ENCODE assay signal across 29 cellular contexts in the genomic region with DNA sequence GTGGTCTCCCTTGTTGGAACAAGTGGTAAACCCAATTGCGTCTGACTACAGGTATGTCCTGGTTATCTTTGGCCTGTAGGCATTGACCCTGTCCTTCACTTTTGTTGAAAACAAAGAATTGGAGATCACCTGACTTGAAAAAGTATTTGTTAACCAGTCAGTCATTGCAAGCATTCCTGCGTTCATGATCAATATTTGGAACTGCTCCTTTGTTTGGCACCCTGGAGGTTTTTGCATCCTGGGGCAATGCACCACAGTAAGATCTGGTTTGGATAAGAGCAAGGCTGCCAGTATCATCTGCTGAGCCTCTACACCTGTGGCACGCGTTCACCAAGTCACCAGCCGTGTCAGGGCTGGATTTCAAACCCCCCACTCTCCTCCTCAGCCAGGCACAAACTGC.
"Had no signal": no experiment of that assay in that cellular context is flagged by ENCODE, and none has a peak within 500 bp of the region (broad histone marks: within the 10 kb centered on the region; RNA-seq: fewer than 3 reads in every experiment).

No MANE protein-coding gene starts in this region.

- H3K4me1 ChIP-seq: foreskin keratinocyte, heart left ventricle, lower lobe of right lung, prostate gland, sigmoid colon, thyroid gland, upper lobe of right lung had no signal

- H3K9me3 Mint-ChIP-seq: activated CD4-positive, alpha-beta memory T cell treated with anti-CD3 and anti-CD28 coated beads, Interleukin-2, amount 10 ng/mL, durations not matched to agents 7 days and 5 days; activated CD4-positive, alpha-beta T cell treated with anti-CD3 and anti-CD28 coated beads, Interleukin-2, amount 10 ng/mL, durations not matched to agents 7 days and 5 days; endodermal cell; stimulated activated effector memory CD8-positive, alpha-beta T cell treated with anti-CD3 and anti-CD28 coated beads, Interleukin-12 subunit alpha, Interleukin-12 subunit beta, amount 100 ng/mL, for 72 hours; stimulated activated naive CD8-positive, alpha-beta T cell treated with anti-CD3 and anti-CD28 coated beads, Interleukin-15, amount 100 ng/mL, for 72 hours; T-helper 1 cell treated with Interleukin-12 subunit alpha and Interleukin-12 subunit beta and Interleukin-4 antibody, amounts not matched to agents 30 μg/mL and 1 μg/mL, for 36 hours; WTC11 had no signal

- DNase-seq: activated CD4-positive, alpha-beta memory T cell treated with anti-CD3 and anti-CD28 coated beads, Interleukin-2, amount 10 ng/mL, durations not matched to agents 7 days and 5 days; activated CD4-positive, alpha-beta T cell treated with anti-CD3 and anti-CD28 coated beads for 1 hour; activated CD4-positive, alpha-beta T cell treated with anti-CD3 and anti-CD28 coated beads, Interleukin-2, amount 10 ng/mL, durations not matched to agents 7 days and 5 days; activated effector memory CD4-positive, alpha-beta T cell treated with Interleukin-2 at 50 U/mL for 16 hours; activated naive CD4-positive, alpha-beta T cell treated with Interleukin-2 at 50 U/mL for 16 hours; central memory CD4-positive, alpha-beta T cell; endodermal cell; foreskin keratinocyte; heart left ventricle; hypothalamus; lower lobe of right lung; mesenchymal stem cell; ovary; retina; sigmoid colon; small intestine; stimulated activated CD4-positive, alpha-beta T cell treated with anti-CD3 and anti-CD28 coated beads, Interleukin-4, amount 100 ng/mL, for 24 hours; stimulated activated naive CD8-positive, alpha-beta T cell treated with anti-CD3 and anti-CD28 coated beads, Interleukin-15, amount 100 ng/mL, for 72 hours; substantia nigra; T1000; thyroid gland; upper lobe of right lung had no signal

- H3K9me3 ChIP-seq: heart left ventricle, lower lobe of right lung, ovary, prostate gland, sigmoid colon, thyroid gland, upper lobe of right lung had no signal

- H3K4me3 Mint-ChIP-seq: activated CD4-positive, alpha-beta memory T cell treated with anti-CD3 and anti-CD28 coated beads, Interleukin-2, amount 10 ng/mL, durations not matched to agents 7 days and 5 days; activated CD4-positive, alpha-beta T cell treated with anti-CD3 and anti-CD28 coated beads, Interleukin-2, amount 10 ng/mL, durations not matched to agents 7 days and 5 days; activated naive CD8-positive, alpha-beta T cell; endodermal cell; stimulated activated effector memory CD8-positive, alpha-beta T cell treated with anti-CD3 and anti-CD28 coated beads, Interleukin-12 subunit alpha, Interleukin-12 subunit beta, amount 100 ng/mL, for 72 hours; stimulated activated naive CD8-positive, alpha-beta T cell treated with anti-CD3 and anti-CD28 coated beads, Interleukin-15, amount 100 ng/mL, for 72 hours; T-helper 1 cell treated with Interleukin-12 subunit alpha and Interleukin-12 subunit beta and Interleukin-4 antibody, amounts not matched to agents 30 μg/mL and 1 μg/mL, for 36 hours; WTC11 had no signal

- H3K4me3 ChIP-seq: heart left ventricle, lower lobe of right lung, ovary, prostate gland, sigmoid colon, thyroid gland, upper lobe of right lung had no signal

- H3K27ac ChIP-seq: foreskin keratinocyte, heart left ventricle, lower lobe of right lung, ovary, prostate gland, sigmoid colon, thyroid gland, upper lobe of right lung had no signal

- ATAC-seq: esophagus mucosa; foreskin keratinocyte; heart left ventricle; lower lobe of right lung; stimulated activated effector memory CD8-positive, alpha-beta T cell treated with anti-CD3 and anti-CD28 coated beads, Interleukin-12 subunit alpha, Interleukin-12 subunit beta, amount 100 ng/mL, for 72 hours; stimulated activated naive CD8-positive, alpha-beta T cell treated with anti-CD3 and anti-CD28 coated beads, Interleukin-15, amount 100 ng/mL, for 72 hours; upper lobe of right lung; WTC11 had no signal

- H3K27me3 Mint-ChIP-seq: activated CD4-positive, alpha-beta memory T cell treated with anti-CD3 and anti-CD28 coated beads, Interleukin-2, amount 10 ng/mL, durations not matched to agents 7 days and 5 days; activated naive CD8-positive, alpha-beta T cell; stimulated activated naive CD8-positive, alpha-beta T cell treated with anti-CD3 and anti-CD28 coated beads, Interleukin-15, amount 100 ng/mL, for 72 hours had no signal

- H3K27me3 ChIP-seq: foreskin keratinocyte, heart left ventricle, ovary, sigmoid colon, thyroid gland, upper lobe of right lung had no signal

- FAIRE-seq: astrocyte, small intestine had no signal

- H3K27ac Mint-ChIP-seq: activated CD4-positive, alpha-beta memory T cell treated with anti-CD3 and anti-CD28 coated beads, Interleukin-2, amount 10 ng/mL, durations not matched to agents 7 days and 5 days; activated CD4-positive, alpha-beta T cell treated with anti-CD3 and anti-CD28 coated beads, Interleukin-2, amount 10 ng/mL, durations not matched to agents 7 days and 5 days; activated naive CD8-positive, alpha-beta T cell; endodermal cell; stimulated activated effector memory CD8-positive, alpha-beta T cell treated with anti-CD3 and anti-CD28 coated beads, Interleukin-12 subunit alpha, Interleukin-12 subunit beta, amount 100 ng/mL, for 72 hours; stimulated activated naive CD8-positive, alpha-beta T cell treated with anti-CD3 and anti-CD28 coated beads, Interleukin-15, amount 100 ng/mL, for 72 hours; T-helper 1 cell treated with Interleukin-12 subunit alpha and Interleukin-12 subunit beta and Interleukin-4 antibody, amounts not matched to agents 30 μg/mL and 1 μg/mL, for 36 hours; WTC11 had no signal

- H3K36me3 ChIP-seq: heart left ventricle, lower lobe of right lung, ovary, prostate gland, sigmoid colon, thyroid gland, upper lobe of right lung had no signal

- H3K36me3 Mint-ChIP-seq: stimulated activated effector memory CD8-positive, alpha-beta T cell treated with anti-CD3 and anti-CD28 coated beads, Interleukin-12 subunit alpha, Interleukin-12 subunit beta, amount 100 ng/mL, for 72 hours; WTC11 had no signal

- H3K4me1 Mint-ChIP-seq: WTC11 had no signal
